In genomic region chr1:172430128-172430454, GRCh38 we compare ENCODE assay signal across 24 cellular contexts. TPM values are rescaled to one million over a fixed set of nuclear protein-coding genes. Genes with fewer than 3 reads are reported as not detected.
"Had no signal": no experiment of that assay in that cellular context is flagged by ENCODE, and none has a peak within 500 bp of the region (broad histone marks: within the 10 kb centered on the region; RNA-seq: fewer than 3 reads in every experiment).

No MANE protein-coding gene starts in this region.

- H3K27me3 Mint-ChIP-seq: progenitor cell of endocrine pancreas had no signal

- DNase-seq: effector memory CD4-positive, alpha-beta T cell; heart right ventricle; mammary epithelial cell; mucosa of descending colon; natural killer cell; nucleus accumbens; ovary; right cardiac atrium; small intestine; stimulated activated CD4-positive, alpha-beta T cell treated with anti-CD3 and anti-CD28 coated beads, Interleukin-12 subunit alpha, Interleukin-12 subunit beta, amount 100 ng/mL, for 4 hours; stimulated activated naive CD4-positive, alpha-beta T cell treated with Interleukin-2 at 50 U/mL for 16 hours; testis; upper lobe of right lung had no signal

- H3K9ac ChIP-seq: neural progenitor cell had no signal

- H3K27ac ChIP-seq: heart right ventricle, neural progenitor cell, ovary, testis, tibial nerve, upper lobe of right lung, vagina had no signal

- H3K36me3 ChIP-seq: heart right ventricle, neural progenitor cell, ovary, upper lobe of right lung, vagina had no signal

- H3K27me3 ChIP-seq: heart right ventricle, neural progenitor cell, ovary, testis, tibial nerve, upper lobe of right lung, vagina had no signal

- H3K4me3 ChIP-seq: heart right ventricle, mucosa of descending colon, neural progenitor cell, ovary, testis, tibial nerve, upper lobe of right lung, vagina had no signal

- H3K4me3 Mint-ChIP-seq: natural killer cell, neural progenitor cell had no signal

- H3K4me1 Mint-ChIP-seq: neural progenitor cell had no signal

- H3K27ac Mint-ChIP-seq: neural progenitor cell, progenitor cell of endocrine pancreas had no signal

- FAIRE-seq: endometrium, frontal cortex, islet of Langerhans, small intestine had no signal

- H3K4me1 ChIP-seq: testis, tibial nerve had no signal

- H3K36me3 Mint-ChIP-seq: natural killer cell had no signal

- H3K9me3 ChIP-seq: mucosa of descending colon, ovary, testis, tibial nerve, upper lobe of right lung, vagina had no signal

- H3K9me3 Mint-ChIP-seq: natural killer cell had no signal

- H3K4me2 ChIP-seq: neural progenitor cell had no signal

RNA-seq across cellular contexts. Expression of gene C1orf105, which starts 9.6 kb away (rescaled TPM):
- total RNA-seq: esophagus mucosa, fibroblast of lung, frontal cortex, left lobe of liver, mammary epithelial cell, mucosa of descending colon, natural killer cell, ovary, progenitor cell of endocrine pancreas, subcutaneous adipose tissue, tibial nerve, upper lobe of right lung, vagina had no signal
- polyA plus RNA-seq: fibroblast of lung, mammary epithelial cell, ovary had no signal
